Comparison of ENCODE assay signal across 20 cellular contexts in the genomic region with DNA sequence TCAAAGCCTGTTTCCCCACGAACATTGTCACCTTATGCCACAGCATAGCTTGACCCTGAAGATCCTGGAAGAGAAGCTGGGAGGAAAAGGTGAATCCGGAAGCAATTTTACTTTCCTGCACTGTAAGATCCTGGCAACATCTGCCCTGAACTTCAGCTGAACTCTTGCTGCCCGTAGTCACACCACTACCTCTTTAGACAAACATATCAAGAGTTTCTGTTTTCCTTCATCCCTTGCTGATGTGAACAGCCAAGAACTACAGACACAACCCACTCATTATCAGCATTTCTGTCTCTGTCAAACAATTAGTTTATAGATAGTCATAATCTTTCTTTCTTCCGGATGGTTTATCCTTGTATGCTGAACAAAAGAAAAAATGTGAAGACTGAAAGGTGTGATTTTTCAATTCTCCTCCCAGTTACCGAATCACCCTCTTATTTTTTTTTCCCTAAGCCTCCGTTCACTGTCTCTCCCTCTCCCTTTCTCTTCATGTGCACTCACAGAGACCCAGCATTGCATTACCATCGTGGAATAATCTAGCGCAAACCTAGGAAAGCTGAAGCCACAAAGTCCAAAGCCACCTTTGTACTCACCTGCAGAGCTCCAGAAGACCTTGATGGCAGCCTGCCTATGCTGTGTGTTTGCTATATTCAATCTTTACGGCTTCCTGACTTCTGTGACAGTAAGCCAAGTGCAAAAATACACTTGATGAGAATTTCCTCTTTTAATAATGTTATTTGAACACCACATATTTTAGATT.
DNase-seq lines count a peak whose midpoint lies in the region; ATAC-seq and TF ChIP-seq lines count a peak whose summit lies in the region.
"Had no signal": no experiment of that assay in that cellular context is flagged by ENCODE, and none has a peak within 500 bp of the region (broad histone marks: within the 10 kb centered on the region; RNA-seq: fewer than 3 reads in every experiment).

No MANE protein-coding gene starts in this region.

- peak; percentile 8 for DNase-seq in NCI-H2227 treated with DMSO at 0.1 percent for 48 hours (lab: John Stamatoyannopoulos, UW)
- no peak for DNase-seq in NCI-H2227 (lab: John Stamatoyannopoulos, UW; ENCODE audit: unreplicated experiment)
- DNase-seq in esophagus muscularis mucosa (ENCODE audit: extremely low spot score): no peak
- peak; percentile 56 to 66 for DNase-seq in lung microvascular endothelial cell (ENCODE audit: low read depth in 2 of 2)
- DNase-seq in thoracic aorta (ENCODE audit: low spot score): no peak
- no peak for DNase-seq in DMS153 treated with DMSO at 0.1 percent for 48 hours (lab: John Stamatoyannopoulos, UW; ENCODE audit: unreplicated experiment)
- no peak for DNase-seq in GM13977 (ENCODE audit: low spot score)
- DNase-seq: activated CD4-positive, alpha-beta T cell treated with anti-CD3 and anti-CD28 coated beads, Interleukin-2, amount 10 ng/mL, durations not matched to agents 24 days and 14 days; activated naive CD4-positive, alpha-beta T cell treated with Interleukin-2 at 50 U/mL for 16 hours; DMS 273 treated with DMSO at 0.1 percent for 48 hours; foreskin keratinocyte; NCI-H187; NCI-H524; OCI-M1; spleen; T1000; tibial artery had no signal

- TF ChIP-seq EP300 in esophagus muscularis mucosa (IDR thresholded peaks at IDR 0.05): no peak

- in situ Hi-C loops in GM13977 (cut with MboI; ENCODE audit: low pct_unique_long_range_greater_than_20kb, low sequenced_read_pairs, unreplicated experiment): no loop called here

- 35% methylated on average over 9 of the region's 9 CpGs for WGBS in esophagus muscularis mucosa

- H3K4me1 ChIP-seq in esophagus muscularis mucosa (peaks cover 6 to 66% (median 64%) of the 10 kb centered on the region in 4 donors), thoracic aorta (ENCODE audit: control insufficient read depth in 1 of 2, low read depth in 2 of 2) (peaks cover 19 to 27% of the 10 kb centered on the region in 2 donors)
- H3K4me1 ChIP-seq: BLaER1 had no signal

- peak overlapping the region in 2 of 4 donors; percentile 7 to 15 for H3K4me3 ChIP-seq in esophagus muscularis mucosa
- H3K4me3 ChIP-seq in thoracic aorta: no peak overlapping the region
- H3K4me3 ChIP-seq: BLaER1, spleen, tibial artery had no signal

- ATAC-seq in thoracic aorta (ENCODE audit: insufficient number of reproducible peaks, low FRiP score, low read depth) (peak; percentile 28), GM19324 (IDR thresholded peaks at IDR 0.05; ENCODE audit: low FRiP score, unreplicated experiment) (no peak)
- ATAC-seq: foreskin keratinocyte had no signal

- intact Hi-C loops in esophagus muscularis mucosa (cut with DNase I): no loop called here

- TF ChIP-seq POLR2A in esophagus muscularis mucosa (IDR thresholded peaks at IDR 0.05; ENCODE audit: low read depth): no peak

- H3K36me3 ChIP-seq in esophagus muscularis mucosa (peaks cover 0 to 5% (median 0%) of the 10 kb centered on the region in 4 donors), thoracic aorta (no peaks in the 10 kb centered on the region)
- H3K36me3 ChIP-seq: tibial artery had no signal

- H3K27ac ChIP-seq in esophagus muscularis mucosa (replicated peaks in 1 of 4) (peak overlapping the region; percentile 61 to 78 (median 68)), thoracic aorta (no peak overlapping the region)
- H3K27ac ChIP-seq: 22Rv1, BLaER1, foreskin keratinocyte, spleen, tibial artery had no signal

- H3K27me3 ChIP-seq in esophagus muscularis mucosa (no peaks in the 10 kb centered on the region), thoracic aorta (replicated peaks; ENCODE audit: insufficient read depth) (no peaks in the 10 kb centered on the region)
- H3K27me3 ChIP-seq: BLaER1, foreskin keratinocyte, spleen, tibial artery had no signal

- TF ChIP-seq CTCF in esophagus muscularis mucosa (IDR thresholded peaks at IDR 0.05) (no peak), thoracic aorta (IDR thresholded peaks at IDR 0.05) (no peak), GM13977 (IDR thresholded peaks at IDR 0.05; ENCODE audit: extremely low read depth, insufficient read depth, missing control alignments) (no peak)

- H3K9me3 ChIP-seq in esophagus muscularis mucosa (no peaks in the 10 kb centered on the region), thoracic aorta (no peaks in the 10 kb centered on the region)
- H3K9me3 ChIP-seq: BLaER1, spleen, tibial artery had no signal

Comparison
In these comparisons a context has a peak if more than half of its experiments do, and no peak if none do; other contexts are left out.
1. DNase-seq: peak in NCI-H2227 treated with DMSO at 0.1 percent for 48 hours (single experiment) and lung microvascular endothelial cell (2 of 2); none in NCI-H2227 (single experiment), esophagus muscularis mucosa (single experiment), thoracic aorta (single experiment), DMS153 treated with DMSO at 0.1 percent for 48 hours (single experiment) and GM13977 (single experiment).
2. H3K27ac ChIP-seq: peak in esophagus muscularis mucosa (4 of 4); none in thoracic aorta (0 of 2).